In genomic region chr5:150522504-150523464, GRCh38 we compare ENCODE assay signal across 10 cellular contexts. TPM values are rescaled to one million over a fixed set of nuclear protein-coding genes. Genes with fewer than 3 reads are reported as not detected.
DNase-seq lines count a peak whose midpoint lies in the region; ATAC-seq, FAIRE-seq and TF ChIP-seq lines count a peak whose summit lies in the region.
"Had no signal": no experiment of that assay in that cellular context is flagged by ENCODE, and none has a peak within 500 bp of the region (broad histone marks: within the 10 kb centered on the region; RNA-seq: fewer than 3 reads in every experiment).

No MANE protein-coding gene starts in this region.

- no peaks in the 10 kb centered on the region for H3K27me3 ChIP-seq in small intestine (ENCODE audit: control insufficient read depth in 2 of 2, insufficient read depth in 2 of 2, low read length in 2 of 2)
- H3K27me3 ChIP-seq in SJCRH30: no peaks in the 10 kb centered on the region
- no peaks in the 10 kb centered on the region for H3K27me3 ChIP-seq in aorta (ENCODE audit: control insufficient read depth in 1 of 2, insufficient read depth in 2 of 2, low read length in 1 of 2)

- H3K27me3 Mint-ChIP-seq in natural killer cell (ENCODE audit: low read depth in 2 of 2): no peaks in the 10 kb centered on the region

- H3K9me3 ChIP-seq in small intestine (ENCODE audit: control insufficient read depth, low read depth) (no peaks in the 10 kb centered on the region), SJCRH30 (replicated peaks) (no peaks in the 10 kb centered on the region), aorta (ENCODE audit: control insufficient read depth, low read length) (no peaks in the 10 kb centered on the region)

- no peaks in the 10 kb centered on the region for H3K9me3 Mint-ChIP-seq in natural killer cell

- DNase-seq in HT-29 (ENCODE audit: low spot score) (peak; percentile 48), SW480 (ENCODE audit: low spot score) (peak; percentile 60), islet precursor cell (peak; percentile 48), small intestine (peak; percentile 65), SJCRH30 (no peak), aorta (no peak), natural killer cell (no peak)

- H3K27ac ChIP-seq in small intestine (ENCODE audit: low read depth in 1 of 2, low read length in 1 of 2) (peak overlapping the region; percentile 28 to 73), SJCRH30 (no peak overlapping the region), aorta (ENCODE audit: low read depth in 1 of 2, low read length in 2 of 2) (no peak overlapping the region)

- no peak for ATAC-seq in SK-N-SH treated with all-trans-retinoic acid at 6 μM for 48 hours
- ATAC-seq in aorta (ENCODE audit: low FRiP score): no peak
- ATAC-seq in natural killer cell: no peak

- 36 to 58% (median 46%) methylated on average over 18 of the region's 18 CpGs for WGBS in small intestine, 3 donors
- 65 to 66% methylated on average over 18 of the region's 18 CpGs for WGBS in aorta, 2 donors

- intact Hi-C loops in aorta (cut with DNase I) (loop anchor here (5.0 kb wide), 2 partner anchors 35 to 65 kb away; no protein-coding TSS in a partner anchor), natural killer cell (cut with micrococcal nuclease) (loop anchor here (1.0 kb wide), 1 partner anchor 63 kb away; no protein-coding TSS in a partner anchor)

- H3K36me3 ChIP-seq in small intestine (ENCODE audit: control insufficient read depth in 2 of 2, insufficient read depth in 2 of 2, low read length in 2 of 2) (no peaks in the 10 kb centered on the region), SJCRH30 (0 out of 2 replicates have a peak, but pooled peaks cover 5% of the 10 kb centered on the region), aorta (ENCODE audit: control insufficient read depth in 1 of 2, insufficient read depth in 2 of 2, low read length in 1 of 2) (no peaks in the 10 kb centered on the region)

- no peak overlapping the region for H3K4me3 Mint-ChIP-seq in natural killer cell

- H3K4me3 ChIP-seq in small intestine (ENCODE audit: low read depth in 1 of 2, low read length in 2 of 2) (no peak overlapping the region), SJCRH30 (no peak overlapping the region), aorta (ENCODE audit: low read length in 2 of 2) (no peak overlapping the region)

- no peak overlapping the region for H3K27ac Mint-ChIP-seq in natural killer cell

- no peaks in the 10 kb centered on the region for H3K36me3 Mint-ChIP-seq in natural killer cell

- peaks cover 12 to 13% of the 10 kb centered on the region in 2 donors for H3K4me1 Mint-ChIP-seq in natural killer cell

- TF ChIP-seq CTCF in natural killer cell (IDR thresholded peaks at IDR 0.05): no peak

- FAIRE-seq in small intestine (lab: Jason Lieb, UNC): no peak
- FAIRE-seq: bronchial epithelial cell, H54 had no signal

- H3K4me1 ChIP-seq in small intestine (ENCODE audit: control insufficient read depth in 2 of 2, insufficient read depth in 1 of 2, low read depth in 1 of 2, low read length in 1 of 2) (peaks cover 4 to 9% of the 10 kb centered on the region in 2 donors), SJCRH30 (peaks cover 10% of the 10 kb centered on the region; the same call in 1 of the 2 replicates), aorta (ENCODE audit: control insufficient read depth in 1 of 2, insufficient read depth in 2 of 2, low read length in 2 of 2) (peaks cover 0 to 3% of the 10 kb centered on the region in 2 donors)

TF ChIP-seq in SK-N-SH treated with all-trans-retinoic acid at 6 μM for 48 hours, 23 proteins besides CTCF, POLR2A, EP300 and RAD21:
- TF ChIP-seq TCF4 (CRISPR knock-in tag; IDR thresholded peaks at IDR 0.05; ENCODE audit: borderline replicate concordance) (no peak), ZNF8 (CRISPR knock-in tag; IDR thresholded peaks at IDR 0.05) (no peak), ZFP30 (CRISPR knock-in tag; IDR thresholded peaks at IDR 0.05) (no peak), ZC3H10 (CRISPR knock-in tag; IDR thresholded peaks at IDR 0.05) (no peak), TSHZ2 (CRISPR knock-in tag; IDR thresholded peaks at IDR 0.05) (no peak), ESRRG (CRISPR knock-in tag; IDR thresholded peaks at IDR 0.05) (no peak), SNAI2 (CRISPR knock-in tag; IDR thresholded peaks at IDR 0.05) (no peak), CSRNP3 (CRISPR knock-in tag; IDR thresholded peaks at IDR 0.05) (no peak), CREB5 (CRISPR knock-in tag; IDR thresholded peaks at IDR 0.05; ENCODE audit: low read depth) (no peak)

RNA-seq across cellular contexts. Expression of gene NDST1, which starts 14.9 kb away (rescaled TPM):
- 6.9 and 11.0 TPM in 2 replicates for total RNA-seq in HT-29 (2014; rRNA removed; shearing (Covaris generic))
- polyA plus RNA-seq in small intestine: 10 to 100 TPM in 2 of 3 donors, 1 to 10 TPM in 1; 7.4 to 26.2 (median 15.7) TPM
- 30.0 and 31.4 TPM in 2 replicates for total RNA-seq in SJCRH30 (2014; rRNA removed; shearing (Covaris generic))
- total RNA-seq in aorta: 100 to 1,000 TPM in 1 of 2 donors, 10 to 100 TPM in 1; 74.0 to 116 TPM
- polyA plus RNA-seq in aorta: 10 to 100 TPM; 10.4 to 12.1 TPM
- 10 to 100 TPM in 1 of 3 donors, 1 to 10 TPM in 2; 2.8 to 12.3 (median 4.3) TPM for total RNA-seq in natural killer cell

Comparison
In these comparisons a context has a peak if more than half of its experiments do, and no peak if none do; other contexts are left out.
1. DNase-seq: peak in HT-29 (single experiment), SW480 (single experiment), islet precursor cell (single experiment) and small intestine (single experiment); none in SJCRH30 (0 of 2), aorta (0 of 2) and natural killer cell (single experiment).
2. H3K27ac ChIP-seq: peak in small intestine (2 of 2); none in SJCRH30 (single experiment) and aorta (0 of 2).